15 cellular contexts compared by ENCODE assay signal in genomic region chr19:30326076-30326710, GRCh38. TPM values are rescaled to one million over a fixed set of nuclear protein-coding genes. Genes with fewer than 3 reads are reported as not detected.
"Had no signal": no experiment of that assay in that cellular context is flagged by ENCODE, and none has a peak within 500 bp of the region (broad histone marks: within the 10 kb centered on the region; RNA-seq: fewer than 3 reads in every experiment).

No MANE protein-coding gene starts in this region.

- H3K4me3 ChIP-seq: skin epidermis had no signal

- H3K27ac ChIP-seq: epithelial cell of prostate, skin epidermis had no signal

- DNase-seq: activated CD4-positive, alpha-beta memory T cell treated with anti-CD3 and anti-CD28 coated beads for 36 hours; activated CD4-positive, alpha-beta T cell treated with anti-CD3 and anti-CD28 coated beads for 1 hour; activated naive CD4-positive, alpha-beta T cell treated with Interleukin-2 at 50 U/mL for 16 hours; cortex of kidney; effector memory CD4-positive, alpha-beta T cell; left colon; natural killer cell; stimulated activated CD4-positive, alpha-beta T cell treated with anti-CD3 and anti-CD28 coated beads, Interleukin-4, amount 100 ng/mL, for 4 hours; stimulated activated naive CD8-positive, alpha-beta T cell treated with anti-CD3 and anti-CD28 coated beads, Interleukin-15, amount 100 ng/mL, for 72 hours; T-helper 9 cell had no signal

RNA-seq across cellular contexts. Expression of gene ZNF536, which starts 46.0 kb away (rescaled TPM):
- total RNA-seq: activated CD4-positive, alpha-beta memory T cell treated with anti-CD3 and anti-CD28 coated beads for 36 hours; glomerular endothelial cell; natural killer cell; osteoblast; pulmonary artery endothelial cell had no signal
